Comparison of ENCODE assay signal across 1 cellular context in the genomic region with DNA sequence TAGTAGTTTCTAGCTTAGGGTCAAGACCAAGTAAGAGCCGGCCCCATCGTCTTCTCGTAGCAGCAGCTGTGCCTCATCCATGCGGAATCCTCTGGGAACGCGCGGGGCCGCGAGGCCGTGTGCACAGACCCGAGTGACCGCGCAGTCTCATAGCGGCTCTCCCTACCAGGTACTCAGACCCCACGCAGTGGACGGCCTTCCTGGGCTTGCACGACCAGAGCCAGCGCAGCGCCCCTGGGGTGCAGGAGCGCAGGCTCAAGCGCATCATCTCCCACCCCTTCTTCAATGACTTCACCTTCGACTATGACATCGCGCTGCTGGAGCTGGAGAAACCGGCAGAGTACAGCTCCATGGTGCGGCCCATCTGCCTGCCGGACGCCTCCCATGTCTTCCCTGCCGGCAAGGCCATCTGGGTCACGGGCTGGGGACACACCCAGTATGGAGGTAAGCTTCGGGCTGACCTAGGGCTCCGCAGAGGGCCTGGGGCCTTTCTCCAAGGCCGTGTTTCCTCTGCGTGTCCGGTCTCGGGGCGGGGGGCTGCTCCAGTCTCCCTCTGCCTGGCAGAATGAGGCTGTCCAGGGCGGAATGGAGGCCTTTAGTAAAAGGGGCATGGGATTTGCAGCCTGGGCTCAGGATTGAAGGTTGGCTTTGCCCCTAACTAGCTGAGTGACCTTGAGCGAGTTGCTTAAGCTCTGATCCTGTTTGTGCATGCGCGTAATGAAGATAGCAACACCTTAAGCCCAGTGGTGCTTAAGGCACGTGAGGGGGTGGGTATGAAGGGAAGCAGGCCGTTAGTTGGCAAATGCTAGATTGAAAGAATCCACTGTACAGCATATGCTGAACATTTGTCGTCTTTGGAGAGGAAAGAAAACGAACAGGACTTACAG.
TF ChIP-seq lines count a peak whose summit lies in the region.

No MANE protein-coding gene starts in this region.

TF ChIP-seq in SK-N-SH treated with all-trans-retinoic acid at 6 μM for 48 hours, 23 proteins besides CTCF, POLR2A, EP300 and RAD21 (continued from another document):
- TF ChIP-seq ZNF565 (CRISPR knock-in tag; conservative IDR thresholded peaks at IDR 0.05; ENCODE audit: low read depth), result no peak
- no peak for TF ChIP-seq ESRRG (CRISPR knock-in tag; IDR thresholded peaks at IDR 0.05)
- no peak for TF ChIP-seq ZC3H10 (CRISPR knock-in tag; IDR thresholded peaks at IDR 0.05)
- no peak for TF ChIP-seq CSDC2 (CRISPR knock-in tag; IDR thresholded peaks at IDR 0.05)
- TF ChIP-seq TSHZ2 (CRISPR knock-in tag; IDR thresholded peaks at IDR 0.05), result no peak
- no peak for TF ChIP-seq TOX (CRISPR knock-in tag; IDR thresholded peaks at IDR 0.05; ENCODE audit: borderline replicate concordance)
- TF ChIP-seq, protein P1, sequence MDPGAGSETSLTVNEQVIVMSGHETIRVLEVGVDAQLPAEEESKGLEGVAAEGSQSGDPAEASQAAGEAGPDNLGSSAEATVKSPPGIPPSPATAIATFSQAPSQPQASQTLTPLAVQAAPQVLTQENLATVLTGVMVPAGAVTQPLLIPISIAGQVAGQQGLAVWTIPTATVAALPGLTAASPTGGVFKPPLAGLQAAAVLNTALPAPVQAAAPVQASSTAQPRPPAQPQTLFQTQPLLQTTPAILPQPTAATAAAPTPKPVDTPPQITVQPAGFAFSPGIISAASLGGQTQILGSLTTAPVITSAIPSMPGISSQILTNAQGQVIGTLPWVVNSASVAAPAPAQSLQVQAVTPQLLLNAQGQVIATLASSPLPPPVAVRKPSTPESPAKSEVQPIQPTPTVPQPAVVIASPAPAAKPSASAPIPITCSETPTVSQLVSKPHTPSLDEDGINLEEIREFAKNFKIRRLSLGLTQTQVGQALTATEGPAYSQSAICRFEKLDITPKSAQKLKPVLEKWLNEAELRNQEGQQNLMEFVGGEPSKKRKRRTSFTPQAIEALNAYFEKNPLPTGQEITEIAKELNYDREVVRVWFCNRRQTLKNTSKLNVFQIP (CRISPR knock-in tag; IDR thresholded peaks at IDR 0.05; ENCODE audit: borderline replicate concordance, low read depth), result no peak
- TF ChIP-seq OSR1 (CRISPR knock-in tag; IDR thresholded peaks at IDR 0.05), result no peak
- no peak for TF ChIP-seq ISL1 (CRISPR knock-in tag; IDR thresholded peaks at IDR 0.05)
- TF ChIP-seq CSRNP3 (CRISPR knock-in tag; IDR thresholded peaks at IDR 0.05), result no peak
